In genomic region chr7:20007510-20007909, GRCh38 we compare ENCODE assay signal across 29 cellular contexts.
"Had no signal": no experiment of that assay in that cellular context is flagged by ENCODE, and none has a peak within 500 bp of the region (broad histone marks: within the 10 kb centered on the region; RNA-seq: fewer than 3 reads in every experiment).

No MANE protein-coding gene starts in this region.

- H3K27ac ChIP-seq: left ventricle myocardium inferior, neural progenitor cell, neutrophil, parathyroid adenoma, right atrium auricular region, right lobe of liver, tibial nerve, vagina had no signal

- DNase-seq: hypothalamus; immature natural killer cell; kidney; left ventricle myocardium inferior; mesendoderm; naive B cell; natural killer cell; nephron progenitor cell; occipital lobe; right lobe of liver; stimulated activated CD4-positive, alpha-beta T cell treated with anti-CD3 and anti-CD28 coated beads, Interleukin-1b, Interleukin-23, amount 100 ng/mL, for 48 hours; stimulated activated CD4-positive, alpha-beta T cell treated with anti-CD3 and anti-CD28 coated beads, Interleukin-2, amount 100 ng/mL, for 48 hours; stimulated activated CD4-positive, alpha-beta T cell treated with anti-CD3 and anti-CD28 coated beads, Interleukin-4, amount 100 ng/mL, for 4 hours; stimulated activated CD8-positive, alpha-beta memory T cell treated with anti-CD3 and anti-CD28 coated beads, Interleukin-4, amount 100 ng/mL, for 48 hours; stimulated activated naive CD4-positive, alpha-beta T cell treated with Interleukin-2 at 50 U/mL for 16 hours; stimulated activated naive CD8-positive, alpha-beta T cell treated with anti-CD3 and anti-CD28 coated beads, Interleukin-15, amount 100 ng/mL, for 72 hours; substantia nigra had no signal

- H3K36me3 Mint-ChIP-seq: immature natural killer cell; mesothelial cell of epicardium; naive B cell; natural killer cell; neural progenitor cell; stimulated activated memory B cell treated with anti-CD40 and anti-IgM and Interleukin-4, amounts not matched to agents 10 μg/mL and 1 μg/mL and 100 μg/mL, for 72 hours; type B pancreatic cell had no signal

- H3K4me1 Mint-ChIP-seq: immature natural killer cell; mesothelial cell of epicardium; naive B cell; natural killer cell; neural progenitor cell; stimulated activated memory B cell treated with anti-CD40 and anti-IgM and Interleukin-4, amounts not matched to agents 10 μg/mL and 1 μg/mL and 100 μg/mL, for 72 hours; stimulated activated naive CD8-positive, alpha-beta T cell treated with anti-CD3 and anti-CD28 coated beads, Interleukin-15, amount 100 ng/mL, for 72 hours had no signal

- ATAC-seq: natural killer cell; right lobe of liver; stimulated activated memory B cell treated with anti-CD40 and anti-IgM and Interleukin-4, amounts not matched to agents 10 μg/mL and 1 μg/mL and 100 μg/mL, for 72 hours; stimulated activated naive CD8-positive, alpha-beta T cell treated with anti-CD3 and anti-CD28 coated beads, Interleukin-15, amount 100 ng/mL, for 72 hours had no signal

- FAIRE-seq: islet of Langerhans, kidney had no signal

- H3K9me3 Mint-ChIP-seq: mesothelial cell of epicardium; naive B cell; nephron progenitor cell; neural progenitor cell; stimulated activated memory B cell treated with anti-CD40 and anti-IgM and Interleukin-4, amounts not matched to agents 10 μg/mL and 1 μg/mL and 100 μg/mL, for 72 hours had no signal

- H3K27me3 Mint-ChIP-seq: naive B cell; stimulated activated memory B cell treated with anti-CD40 and anti-IgM and Interleukin-4, amounts not matched to agents 10 μg/mL and 1 μg/mL and 100 μg/mL, for 72 hours; stimulated activated naive CD8-positive, alpha-beta T cell treated with anti-CD3 and anti-CD28 coated beads, Interleukin-15, amount 100 ng/mL, for 72 hours; type B pancreatic cell had no signal

- H3K4me3 Mint-ChIP-seq: immature natural killer cell; mesothelial cell of epicardium; naive B cell; natural killer cell; nephron progenitor cell; neural progenitor cell; stimulated activated memory B cell treated with anti-CD40 and anti-IgM and Interleukin-4, amounts not matched to agents 10 μg/mL and 1 μg/mL and 100 μg/mL, for 72 hours; stimulated activated naive CD8-positive, alpha-beta T cell treated with anti-CD3 and anti-CD28 coated beads, Interleukin-15, amount 100 ng/mL, for 72 hours; type B pancreatic cell had no signal

- H3K27ac Mint-ChIP-seq: immature natural killer cell; mesothelial cell of epicardium; naive B cell; natural killer cell; nephron progenitor cell; neural progenitor cell; stimulated activated memory B cell treated with anti-CD40 and anti-IgM and Interleukin-4, amounts not matched to agents 10 μg/mL and 1 μg/mL and 100 μg/mL, for 72 hours; stimulated activated naive CD8-positive, alpha-beta T cell treated with anti-CD3 and anti-CD28 coated beads, Interleukin-15, amount 100 ng/mL, for 72 hours; type B pancreatic cell had no signal

- H3K4me3 ChIP-seq: left ventricle myocardium inferior, lung, neural progenitor cell, right atrium auricular region, right lobe of liver, smooth muscle cell, tibial nerve, vagina had no signal
